Comparison of ENCODE assay signal across 8 cellular contexts in the genomic region with DNA sequence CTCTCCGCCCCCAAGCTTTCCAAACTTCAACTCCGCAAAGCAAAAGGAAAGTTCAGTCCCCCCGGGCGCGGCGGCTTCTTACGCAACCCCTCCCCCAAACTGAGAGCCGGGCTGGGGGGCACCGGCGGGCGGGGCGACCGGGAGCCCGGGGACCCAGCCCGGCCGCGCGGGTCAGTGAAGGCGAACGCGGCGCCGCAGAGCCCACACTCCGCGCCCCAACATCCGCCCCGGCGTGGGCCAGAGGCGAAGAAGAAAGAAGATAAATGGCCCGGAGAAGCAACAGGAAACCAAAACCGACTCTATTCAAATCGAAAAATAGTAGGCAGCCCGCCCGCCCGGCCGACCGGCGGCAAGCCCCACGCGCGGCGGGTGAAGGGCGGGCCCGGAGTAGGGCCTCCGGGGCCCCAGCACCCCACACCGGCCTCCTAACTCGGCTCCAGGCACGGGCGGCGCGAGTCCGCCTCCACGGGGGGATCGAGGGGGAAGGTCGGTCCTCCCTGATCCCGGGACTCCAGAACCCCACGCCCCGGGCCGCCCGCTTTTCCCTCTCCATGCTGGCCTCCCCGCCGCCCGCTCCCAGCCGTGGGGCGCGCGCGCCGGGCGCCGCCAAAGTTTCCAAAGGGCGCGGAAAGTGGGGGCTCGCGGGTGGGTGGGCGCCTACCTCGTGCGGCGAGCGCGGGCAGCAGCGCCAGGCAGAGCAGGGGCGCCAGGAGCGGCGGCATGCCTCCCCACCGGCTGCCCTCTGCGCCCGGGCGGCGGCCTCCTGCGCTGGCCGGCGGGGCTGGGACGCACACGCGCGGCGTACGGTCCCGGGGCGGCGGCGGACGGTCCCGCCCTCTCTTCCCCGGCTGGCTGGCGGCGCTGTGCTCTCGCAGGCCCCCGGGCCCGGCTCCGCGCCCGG. TPM values are rescaled to one million over a fixed set of nuclear protein-coding genes. Genes with fewer than 3 reads are reported as not detected.
DNase-seq lines count a peak whose midpoint lies in the region; ATAC-seq, FAIRE-seq and TF ChIP-seq lines count a peak whose summit lies in the region.

No MANE protein-coding gene starts in this region.

- peaks cover 17% of the 10 kb centered on the region for H3K4me1 Mint-ChIP-seq in T-helper 1 cell treated with Interleukin-12 subunit alpha and Interleukin-12 subunit beta and Interleukin-4 antibody, amounts not matched to agents 30 μg/mL and 1 μg/mL, for 36 hours (ENCODE audit: low read depth)

- 0% methylated on average over 30 of the region's 114 CpGs for WGBS in HepG2 (ENCODE audit: low lambda C conversion rate)

- H2AFZ ChIP-seq in HepG2 (ENCODE audit: low read length) = no peak overlapping the region

- H3K27me3 ChIP-seq in HepG2 (ENCODE audit: control insufficient read depth in 1 of 2, insufficient read depth in 2 of 2, low read length in 2 of 2) = peaks cover 9 to 32% of the 10 kb centered on the region in 2 experiments

- no peaks in the 10 kb centered on the region for H4K20me1 ChIP-seq in HepG2 (ENCODE audit: insufficient read depth, low read length)

- peak overlapping the region; percentile 60 for H3K4me2 ChIP-seq in HepG2 (ENCODE audit: low read depth, low read length)

- H3K27ac ChIP-seq in HepG2 (ENCODE audit: extremely low read length, insufficient read depth, low read length) = no peak overlapping the region

- no peaks in the 10 kb centered on the region for H3K9me3 ChIP-seq in HepG2 (ENCODE audit: low read length)

- POLR2A ChIA-PET in HepG2 (lab: Yijun Ruan, JAX) = no interaction called here

- H3K4me1 ChIP-seq in HepG2 (ENCODE audit: insufficient read depth, low read length) = peaks cover 32% of the 10 kb centered on the region

- H3K9ac ChIP-seq in HepG2 (ENCODE audit: insufficient read depth, low read depth, low read length) = no peak overlapping the region

- H3K36me3 ChIP-seq in HepG2 (replicated peaks in 1 of 2; ENCODE audit: control insufficient read depth in 1 of 2, insufficient read depth in 2 of 2, low read length in 2 of 2) = no peaks in the 10 kb centered on the region

- peak overlapping the region; percentile 87 for H3K4me3 Mint-ChIP-seq in T-helper 1 cell treated with Interleukin-12 subunit alpha and Interleukin-12 subunit beta and Interleukin-4 antibody, amounts not matched to agents 30 μg/mL and 1 μg/mL, for 36 hours

- CTCF ChIA-PET in HepG2 (lab: Yijun Ruan, JAX; ENCODE audit: low intra/inter-chr PET ratio, low total read pairs) = no interaction called here

- peak overlapping the region; percentile 59 for H3K27ac Mint-ChIP-seq in T-helper 1 cell treated with Interleukin-12 subunit alpha and Interleukin-12 subunit beta and Interleukin-4 antibody, amounts not matched to agents 30 μg/mL and 1 μg/mL, for 36 hours

- DNase-seq in astrocyte of the spinal cord (ENCODE audit: low read depth, low spot score) (no peak), HepG2 (ENCODE audit: low spot score) (no peak), globus pallidus (ENCODE audit: low spot score) (no peak), DMS114 treated with DMSO at 0.1 percent for 48 hours (lab: John Stamatoyannopoulos, UW; ENCODE audit: unreplicated experiment) (no peak)
- DNase-seq in stimulated activated CD8-positive, alpha-beta memory T cell treated with anti-CD3 and anti-CD28 coated beads, Interleukin-7, amount 100 ng/mL, for 48 hours (ENCODE audit: extremely low read depth in 1 of 2, low read depth in 1 of 2) = peak; percentile 41 to 47

- TF ChIP-seq RAD21 in HepG2 (CRISPR knock-in tag; IDR thresholded peaks at IDR 0.05) = no peak

- FAIRE-seq in HepG2 (lab: Jason Lieb, UNC) = no peak

- ATAC-seq in GM18520 (IDR thresholded peaks at IDR 0.05; ENCODE audit: unreplicated experiment) (peak; percentile 9), HG02981 (IDR thresholded peaks at IDR 0.05; ENCODE audit: unreplicated experiment) (peak; percentile 7), HepG2 (peak; percentile 5; the same call in 2 of the 3 replicates)

- no TSS peak for BruUV-seq in HepG2 (replicated peaks; lab: Mats Ljungman, UMichigan)

- peaks cover 13% of the 10 kb centered on the region for H3K36me3 Mint-ChIP-seq in T-helper 1 cell treated with Interleukin-12 subunit alpha and Interleukin-12 subunit beta and Interleukin-4 antibody, amounts not matched to agents 30 μg/mL and 1 μg/mL, for 36 hours (ENCODE audit: low read depth)

- H3K79me2 ChIP-seq in HepG2 (ENCODE audit: insufficient read depth, low read length) = no peaks in the 10 kb centered on the region

- intact Hi-C loops in HepG2 (cut with micrococcal nuclease; ENCODE audit: unreplicated experiment) = no loop called here

- TF ChIP-seq CTCF in astrocyte of the spinal cord (IDR thresholded peaks at IDR 0.05; ENCODE audit: low read depth, low read length) (no peak), HepG2 (CRISPR knock-in tag; IDR thresholded peaks at IDR 0.05) (no peak)

- no peaks in the 10 kb centered on the region for H3K27me3 Mint-ChIP-seq in T-helper 1 cell treated with Interleukin-12 subunit alpha and Interleukin-12 subunit beta and Interleukin-4 antibody, amounts not matched to agents 30 μg/mL and 1 μg/mL, for 36 hours (ENCODE audit: low read depth)

- no peak for TF ChIP-seq POLR2A in HepG2 (IDR thresholded peaks at IDR 0.05; ENCODE audit: insufficient read depth in 1 of 2, low read depth in 2 of 2, low read length in 2 of 2)

- H3K9me3 Mint-ChIP-seq in T-helper 1 cell treated with Interleukin-12 subunit alpha and Interleukin-12 subunit beta and Interleukin-4 antibody, amounts not matched to agents 30 μg/mL and 1 μg/mL, for 36 hours = no peaks in the 10 kb centered on the region

- in situ Hi-C loops in astrocyte of the spinal cord (cut with HindIII; ENCODE audit: low sequenced_read_pairs) = loop anchor here (10.0 kb wide), 1 partner anchor 61 kb away; a partner anchor contains a TSS
- in situ Hi-C loops in HepG2 (cut with HindIII; ENCODE audit: extremely low pct_ligation_motif_present, low pct_unique_long_range_greater_than_20kb) = no loop called here

- TF ChIP-seq EP300 in HepG2 (IDR thresholded peaks at IDR 0.05; ENCODE audit: low read depth in 2 of 2, low read length in 2 of 2) (no peak), HepG2 (CRISPR knock-in tag; IDR thresholded peaks at IDR 0.05; ENCODE audit: borderline replicate concordance) (no peak)

- H3K4me3 ChIP-seq in astrocyte of the spinal cord (ENCODE audit: low read depth, low read length) (peak overlapping the region; percentile 76), HepG2 (replicated peaks in 1 of 3; ENCODE audit: insufficient read depth in 1 of 3, low read depth in 2 of 3, low read length in 3 of 3) (peak overlapping the region; percentile 48 to 65 (median 52))

TF ChIP-seq in HepG2, 621 proteins besides CTCF, POLR2A, EP300 and RAD21:
- TF ChIP-seq MTF2 (CRISPR knock-in tag; IDR thresholded peaks at IDR 0.05; ENCODE audit: borderline replicate concordance) (0 out of 2 replicates have a peak, but pooled peaks have one; percentile 26), EZH2 (conservative IDR thresholded peaks at IDR 0.05; ENCODE audit: low read depth, low read length) (no peak; the same call in 1 of the 2 replicates), SIN3A (IDR thresholded peaks at IDR 0.05; ENCODE audit: borderline replicate concordance, low read depth, low read length) (0 out of 2 replicates have a peak, but pooled peaks have one; percentile 2)

RNA-seq across cellular contexts. Expression of a gene that starts 0.5 kb away (rescaled TPM):
- 0.22 and 0.35 TPM in 2 replicates for total RNA-seq in HepG2 (2016; rRNA removed; fragmentation: Illumina TruSeq; extraction: Trizol)
- total RNA-seq in HepG2 (2016; cell fraction: cytosol; rRNA removed; fragmentation: Illumina TruSeq; extraction: Trizol; ENCODE audit: low read depth) = 0.18 and 0.20 TPM in 2 replicates
- total RNA-seq in HepG2 (2016; cell fraction: insoluble cytoplasmic fraction; rRNA removed; fragmentation: Illumina TruSeq; extraction: Trizol) = 0.13 and 0.43 TPM in 2 replicates
- total RNA-seq in HepG2 (2016; cell fraction: membrane; rRNA removed; fragmentation: Illumina TruSeq; extraction: Trizol) = 0.17 and 0.28 TPM in 2 replicates
- total RNA-seq in HepG2 (2016; cell fraction: nucleus; rRNA removed; fragmentation: Illumina TruSeq; extraction: Trizol) = 0.69 and 1.3 TPM in 2 replicates
- 0.09 and 0.12 TPM in 2 replicates for polyA plus RNA-seq in HepG2 (2011; rRNA removed)
- 0.04 and 0.11 TPM in 2 replicates for polyA plus RNA-seq in HepG2 (2011; cell fraction: cytosol; rRNA removed)
- polyA plus RNA-seq in HepG2 (2011; cell fraction: nucleus; rRNA removed) = 0.90 and 1.1 TPM in 2 replicates
- 0.09 and 0.31 TPM in 2 replicates for polyA plus RNA-seq in HepG2 (2012)
- polyA plus RNA-seq in HepG2 (2016; cell fraction: cytosol; fragmentation: Illumina TruSeq; extraction: Trizol; ENCODE audit: low read depth) = 0.02 TPM in 2 replicates
- polyA plus RNA-seq in HepG2 (2016; cell fraction: insoluble cytoplasmic fraction; fragmentation: Illumina TruSeq; extraction: Trizol; ENCODE audit: low read depth) = 0.15 and 0.22 TPM in 2 replicates
- 0.05 and 0.13 TPM in 2 replicates for polyA plus RNA-seq in HepG2 (2016; cell fraction: membrane; fragmentation: Illumina TruSeq; extraction: Trizol; ENCODE audit: low read depth)
- 1.3 and 1.9 TPM in 2 replicates for polyA plus RNA-seq in HepG2 (2016; cell fraction: nucleus; fragmentation: Illumina TruSeq; extraction: Trizol; ENCODE audit: insufficient read depth, low read depth)
- 0.54 and 4.7 TPM in 2 replicates for polyA minus RNA-seq in HepG2 (2011; rRNA and poly(A)+ RNA removed; ENCODE audit: low replicate concordance)
- polyA minus RNA-seq in HepG2 (2011; cell fraction: cytosol; rRNA and poly(A)+ RNA removed) = 0.44 and 0.99 TPM in 2 replicates
- polyA minus RNA-seq in HepG2 (2011; cell fraction: nucleus; rRNA and poly(A)+ RNA removed) = 0.64 and 0.75 TPM in 2 replicates

Comparison
In these comparisons a context has a peak if more than half of its experiments do, and no peak if none do; other contexts are left out.
1. DNase-seq: peak in stimulated activated CD8-positive, alpha-beta memory T cell treated with anti-CD3 and anti-CD28 coated beads, Interleukin-7, amount 100 ng/mL, for 48 hours (2 of 2); none in astrocyte of the spinal cord (single experiment), HepG2 (single experiment), globus pallidus (single experiment) and DMS114 treated with DMSO at 0.1 percent for 48 hours (single experiment).
2. Peak in every context shown above with its lines, with median percentiles within 50 percentile points of each other: ATAC-seq.